ENCODE assay signal across 8 cellular contexts in genomic region chr1:242936729-242937128, GRCh38.
DNase-seq lines count a peak whose midpoint lies in the region; ATAC-seq lines count a peak whose summit lies in the region.
"Not testable (repeated sequence)": the region's sequence is repeated elsewhere in the genome, so short reads cannot be mapped to it uniquely, and the experiment has no call there.

No MANE protein-coding gene starts in this region.

- DNase-seq in DMS153 (lab: John Stamatoyannopoulos, UW) (peak; percentile 65), NCI-H146 treated with DMSO at 0.1 percent for 48 hours (lab: John Stamatoyannopoulos, UW; ENCODE audit: unreplicated experiment) (peak; percentile 68), NT2/D1 (ENCODE audit: low read depth, low spot score) (peak; percentile 38), iPS-NIHi11 (ENCODE audit: low spot score) (peak; percentile 6)
- DNase-seq in activated CD4-positive, alpha-beta T cell treated with anti-CD3 and anti-CD28 coated beads, Interleukin-2, amount 50 U/mL, for 48 hours = peak; percentile 3 to 4
- DNase-seq in stimulated activated CD4-positive, alpha-beta T cell treated with anti-CD3 and anti-CD28 coated beads, Interleukin-15, amount 100 ng/mL, for 24 hours = peak; percentile 15

- not testable (repeated sequence) for H3K27me3 ChIP-seq in NT2/D1 (ENCODE audit: insufficient read depth, insufficient read length)

- not testable (repeated sequence) for H3K9me3 ChIP-seq in NT2/D1 (ENCODE audit: insufficient read depth, low read length)

- ATAC-seq in GM19438 (IDR thresholded peaks at IDR 0.05; ENCODE audit: low read depth, unreplicated experiment) = peak; percentile 87
- peak; percentile 77 for ATAC-seq in HG03175 (IDR thresholded peaks at IDR 0.05; ENCODE audit: unreplicated experiment)

- H3K9ac ChIP-seq in NT2/D1 (ENCODE audit: insufficient read length, low read depth) = not testable (repeated sequence)

- not testable (repeated sequence) for H3K36me3 ChIP-seq in NT2/D1 (ENCODE audit: insufficient read depth, insufficient read length, low read length)

- not testable (repeated sequence) for H3K4me1 ChIP-seq in NT2/D1 (ENCODE audit: insufficient read depth, insufficient read length)

- H3K4me3 ChIP-seq in NT2/D1 (ENCODE audit: insufficient read length, low read depth) = not testable (repeated sequence)

Comparison
In these comparisons a context has a peak if more than half of its experiments do, and no peak if none do; other contexts are left out.
1. DNase-seq: peak in every context shown above with its lines; median percentile 68 in NCI-H146 treated with DMSO at 0.1 percent for 48 hours; 65 in DMS153; 38 in NT2/D1; 15 in stimulated activated CD4-positive, alpha-beta T cell treated with anti-CD3 and anti-CD28 coated beads, Interleukin-15, amount 100 ng/mL, for 24 hours; 6 in iPS-NIHi11; 4 in activated CD4-positive, alpha-beta T cell treated with anti-CD3 and anti-CD28 coated beads, Interleukin-2, amount 50 U/mL, for 48 hours.